1 cellular context compared by ENCODE assay signal in the genomic region with DNA sequence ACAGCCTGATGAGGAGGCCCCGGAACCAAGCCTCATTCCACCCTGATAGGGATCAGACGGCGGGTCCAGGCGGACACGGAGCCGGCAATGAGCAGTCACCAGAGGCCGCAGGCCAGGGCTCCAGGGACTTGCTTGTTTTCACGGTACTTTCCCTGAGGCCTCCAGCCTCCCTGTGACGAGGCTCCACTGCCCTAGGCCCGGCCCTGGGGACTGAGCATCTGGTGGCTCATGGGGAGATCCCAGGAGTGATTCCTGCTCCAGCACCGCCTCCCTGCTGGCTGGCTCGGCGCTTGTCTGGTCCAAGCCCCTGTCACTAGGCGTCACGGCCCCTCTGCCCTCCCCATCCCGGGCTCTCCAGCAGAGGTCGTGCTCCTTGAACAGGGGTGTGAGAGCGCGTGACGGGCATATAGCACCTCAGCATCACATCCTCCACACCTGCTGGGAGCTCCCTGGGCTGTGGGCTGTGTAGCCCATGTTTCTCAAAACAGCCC.
TF ChIP-seq lines count a peak whose summit lies in the region.

No MANE protein-coding gene starts in this region.

TF ChIP-seq in GM12878, 131 proteins besides CTCF, POLR2A, EP300 and RAD21:
- TF ChIP-seq NBN (IDR thresholded peaks at IDR 0.05) (no peak), ZNF622 (IDR thresholded peaks at IDR 0.05) (no peak), ZNF384 (IDR thresholded peaks at IDR 0.05; ENCODE audit: borderline replicate concordance, low read depth, low read length) (no peak), MTA3 (IDR thresholded peaks at IDR 0.05; ENCODE audit: borderline replicate concordance, low read length) (no peak), CREB1 (IDR thresholded peaks at IDR 0.05; ENCODE audit: low read depth) (no peak), SREBF1 (IDR thresholded peaks at IDR 0.05; ENCODE audit: low read length) (no peak), LARP7 (IDR thresholded peaks at IDR 0.05) (no peak), KAT2A (conservative IDR thresholded peaks at IDR 0.05; ENCODE audit: control insufficient read depth, low read depth, low read length) (no peak), NR2F1 (conservative IDR thresholded peaks at IDR 0.05) (no peak), PAX5 (IDR thresholded peaks at IDR 0.05; ENCODE audit: borderline replicate concordance, low read depth, low read length) (no peak), IRF4 (IDR thresholded peaks at IDR 0.05; ENCODE audit: low read depth, low read length) (no peak), CREM (IDR thresholded peaks at IDR 0.05; ENCODE audit: low read depth) (no peak)
- TF ChIP-seq, protein P1, sequence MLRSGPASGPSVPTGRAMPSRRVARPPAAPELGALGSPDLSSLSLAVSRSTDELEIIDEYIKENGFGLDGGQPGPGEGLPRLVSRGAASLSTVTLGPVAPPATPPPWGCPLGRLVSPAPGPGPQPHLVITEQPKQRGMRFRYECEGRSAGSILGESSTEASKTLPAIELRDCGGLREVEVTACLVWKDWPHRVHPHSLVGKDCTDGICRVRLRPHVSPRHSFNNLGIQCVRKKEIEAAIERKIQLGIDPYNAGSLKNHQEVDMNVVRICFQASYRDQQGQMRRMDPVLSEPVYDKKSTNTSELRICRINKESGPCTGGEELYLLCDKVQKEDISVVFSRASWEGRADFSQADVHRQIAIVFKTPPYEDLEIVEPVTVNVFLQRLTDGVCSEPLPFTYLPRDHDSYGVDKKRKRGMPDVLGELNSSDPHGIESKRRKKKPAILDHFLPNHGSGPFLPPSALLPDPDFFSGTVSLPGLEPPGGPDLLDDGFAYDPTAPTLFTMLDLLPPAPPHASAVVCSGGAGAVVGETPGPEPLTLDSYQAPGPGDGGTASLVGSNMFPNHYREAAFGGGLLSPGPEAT (IDR thresholded peaks at IDR 0.05; ENCODE audit: low read depth) = no peak
- TF ChIP-seq, protein P2, sequence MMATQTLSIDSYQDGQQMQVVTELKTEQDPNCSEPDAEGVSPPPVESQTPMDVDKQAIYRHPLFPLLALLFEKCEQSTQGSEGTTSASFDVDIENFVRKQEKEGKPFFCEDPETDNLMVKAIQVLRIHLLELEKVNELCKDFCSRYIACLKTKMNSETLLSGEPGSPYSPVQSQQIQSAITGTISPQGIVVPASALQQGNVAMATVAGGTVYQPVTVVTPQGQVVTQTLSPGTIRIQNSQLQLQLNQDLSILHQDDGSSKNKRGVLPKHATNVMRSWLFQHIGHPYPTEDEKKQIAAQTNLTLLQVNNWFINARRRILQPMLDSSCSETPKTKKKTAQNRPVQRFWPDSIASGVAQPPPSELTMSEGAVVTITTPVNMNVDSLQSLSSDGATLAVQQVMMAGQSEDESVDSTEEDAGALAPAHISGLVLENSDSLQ (IDR thresholded peaks at IDR 0.05) = no peak
- TF ChIP-seq, protein P3, sequence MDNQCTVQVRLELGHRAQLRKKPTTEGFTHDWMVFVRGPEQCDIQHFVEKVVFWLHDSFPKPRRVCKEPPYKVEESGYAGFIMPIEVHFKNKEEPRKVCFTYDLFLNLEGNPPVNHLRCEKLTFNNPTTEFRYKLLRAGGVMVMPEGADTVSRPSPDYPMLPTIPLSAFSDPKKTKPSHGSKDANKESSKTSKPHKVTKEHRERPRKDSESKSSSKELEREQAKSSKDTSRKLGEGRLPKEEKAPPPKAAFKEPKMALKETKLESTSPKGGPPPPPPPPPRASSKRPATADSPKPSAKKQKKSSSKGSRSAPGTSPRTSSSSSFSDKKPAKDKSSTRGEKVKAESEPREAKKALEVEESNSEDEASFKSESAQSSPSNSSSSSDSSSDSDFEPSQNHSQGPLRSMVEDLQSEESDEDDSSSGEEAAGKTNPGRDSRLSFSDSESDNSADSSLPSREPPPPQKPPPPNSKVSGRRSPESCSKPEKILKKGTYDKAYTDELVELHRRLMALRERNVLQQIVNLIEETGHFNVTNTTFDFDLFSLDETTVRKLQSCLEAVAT (IDR thresholded peaks at IDR 0.05) = no peak
TF ChIP-seq in GM12878: peak in this region for 0.
